28 cellular contexts compared by ENCODE assay signal in the genomic region with DNA sequence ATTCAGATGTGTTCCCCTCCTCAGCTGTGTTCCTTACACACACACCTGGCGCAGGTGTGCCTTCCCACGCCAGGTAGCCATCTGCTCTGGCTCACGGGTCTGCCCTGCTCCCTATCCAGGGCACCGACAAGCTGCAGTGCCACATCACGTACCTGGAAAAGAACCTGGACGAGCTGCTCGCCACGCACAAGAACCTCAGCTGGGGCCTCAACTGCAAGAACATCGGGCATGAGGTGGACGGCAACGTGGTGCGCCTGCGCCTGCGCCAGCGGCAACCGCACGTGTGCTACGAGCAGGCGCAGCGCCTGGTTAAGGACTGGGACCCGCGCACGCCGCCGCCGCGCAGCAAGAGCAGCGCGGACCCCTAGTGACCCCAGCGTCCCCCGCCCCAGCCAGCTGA. TPM values are rescaled to one million over a fixed set of nuclear protein-coding genes. Genes with fewer than 3 reads are reported as not detected.
"Had no signal": no experiment of that assay in that cellular context is flagged by ENCODE, and none has a peak within 500 bp of the region (broad histone marks: within the 10 kb centered on the region; RNA-seq: fewer than 3 reads in every experiment).

No MANE protein-coding gene starts in this region.

- H3K4me1 Mint-ChIP-seq: activated naive CD4-positive, alpha-beta T cell treated with anti-CD3 and anti-CD28 coated beads, Interleukin-2, amount 10 ng/mL, durations not matched to agents 7 days and 5 days; memory B cell had no signal

- DNase-seq: activated CD4-positive, alpha-beta memory T cell treated with anti-CD3 and anti-CD28 coated beads for 36 hours; activated CD4-positive, alpha-beta T cell treated with anti-CD3 and anti-CD28 coated beads for 4 hours; activated CD4-positive, CD25-positive, alpha-beta regulatory T cell; activated effector memory CD4-positive, alpha-beta T cell treated with Interleukin-2 at 50 U/mL for 16 hours; activated naive CD4-positive, alpha-beta T cell treated with anti-CD3 and anti-CD28 coated beads, Interleukin-2, amount 10 ng/mL, durations not matched to agents 7 days and 5 days; activated T-cell treated with anti-CD3 and anti-CD28 coated beads, Interleukin-2, amount 50 U/mL, for 72 hours; amygdala; effector CD4-positive, alpha-beta T cell; heart left ventricle; islet precursor cell; left cardiac atrium; nucleus accumbens; posterior cingulate gyrus; right lobe of liver; stimulated activated CD4-positive, alpha-beta T cell treated with anti-CD3 and anti-CD28 coated beads, Interleukin-2, amount 100 ng/mL, for 24 hours; stomach had no signal

- H3K27ac ChIP-seq: heart left ventricle, right lobe of liver, skin epidermis, stomach, suprapubic skin, tibial nerve had no signal

- H3K27ac Mint-ChIP-seq: activated CD4-positive, alpha-beta memory T cell treated with anti-CD3 and anti-CD28 coated beads for 36 hours; activated naive CD4-positive, alpha-beta T cell treated with anti-CD3 and anti-CD28 coated beads, Interleukin-2, amount 10 ng/mL, durations not matched to agents 7 days and 5 days; activated T-cell treated with anti-CD3 and anti-CD28 coated beads, Interleukin-2, amount 50 U/mL, for 72 hours; dendritic cell treated with granulocyte-macrophage colony-stimulating factor and Interleukin-4, amounts not matched to agents 40 ng/mL and 50 ng/mL, for 4 days; memory B cell; natural killer cell treated with Interleukin-12 subunit alpha and Interleukin-12 subunit beta and Interleukin-15 and Interleukin-18, amount 100 ng/mL, for 72 hours; stimulated activated memory B cell treated with anti-CD40 and anti-IgM and Interleukin-4, amounts not matched to agents 10 μg/mL and 1 μg/mL and 100 μg/mL, for 72 hours had no signal

- H3K9me3 ChIP-seq: heart left ventricle, right lobe of liver, stomach, suprapubic skin had no signal

- H3K4me3 Mint-ChIP-seq: activated CD4-positive, alpha-beta memory T cell treated with anti-CD3 and anti-CD28 coated beads for 36 hours; activated naive CD4-positive, alpha-beta T cell treated with anti-CD3 and anti-CD28 coated beads, Interleukin-2, amount 10 ng/mL, durations not matched to agents 7 days and 5 days; activated T-cell treated with anti-CD3 and anti-CD28 coated beads, Interleukin-2, amount 50 U/mL, for 72 hours; dendritic cell treated with granulocyte-macrophage colony-stimulating factor and Interleukin-4, amounts not matched to agents 40 ng/mL and 50 ng/mL, for 4 days; memory B cell; natural killer cell treated with Interleukin-12 subunit alpha and Interleukin-12 subunit beta and Interleukin-15 and Interleukin-18, amount 100 ng/mL, for 72 hours; stimulated activated memory B cell treated with anti-CD40 and anti-IgM and Interleukin-4, amounts not matched to agents 10 μg/mL and 1 μg/mL and 100 μg/mL, for 72 hours had no signal

- H3K27me3 ChIP-seq: right lobe of liver had no signal

- H3K4me1 ChIP-seq: heart left ventricle, right lobe of liver, stomach, suprapubic skin, tibial nerve had no signal

- H3K36me3 ChIP-seq: heart left ventricle, right lobe of liver, stomach, suprapubic skin, tibial nerve had no signal

- H3K36me3 Mint-ChIP-seq: activated CD4-positive, alpha-beta memory T cell treated with anti-CD3 and anti-CD28 coated beads for 36 hours; activated naive CD4-positive, alpha-beta T cell treated with anti-CD3 and anti-CD28 coated beads, Interleukin-2, amount 10 ng/mL, durations not matched to agents 7 days and 5 days; memory B cell; natural killer cell treated with Interleukin-12 subunit alpha and Interleukin-12 subunit beta and Interleukin-15 and Interleukin-18, amount 100 ng/mL, for 72 hours; stimulated activated memory B cell treated with anti-CD40 and anti-IgM and Interleukin-4, amounts not matched to agents 10 μg/mL and 1 μg/mL and 100 μg/mL, for 72 hours had no signal

- H3K9me3 Mint-ChIP-seq: activated CD4-positive, alpha-beta memory T cell treated with anti-CD3 and anti-CD28 coated beads for 36 hours; activated naive CD4-positive, alpha-beta T cell treated with anti-CD3 and anti-CD28 coated beads, Interleukin-2, amount 10 ng/mL, durations not matched to agents 7 days and 5 days; activated T-cell treated with anti-CD3 and anti-CD28 coated beads, Interleukin-2, amount 50 U/mL, for 72 hours; dendritic cell treated with granulocyte-macrophage colony-stimulating factor and Interleukin-4, amounts not matched to agents 40 ng/mL and 50 ng/mL, for 4 days; memory B cell; natural killer cell treated with Interleukin-12 subunit alpha and Interleukin-12 subunit beta and Interleukin-15 and Interleukin-18, amount 100 ng/mL, for 72 hours; stimulated activated memory B cell treated with anti-CD40 and anti-IgM and Interleukin-4, amounts not matched to agents 10 μg/mL and 1 μg/mL and 100 μg/mL, for 72 hours had no signal

- H3K4me3 ChIP-seq: heart left ventricle, right lobe of liver, skin epidermis, stomach, suprapubic skin, tibial nerve had no signal

RNA-seq across cellular contexts. Expression of gene CASP14, which starts 26.5 kb away (rescaled TPM):
- total RNA-seq: activated CD4-positive, alpha-beta memory T cell treated with anti-CD3 and anti-CD28 coated beads for 36 hours; activated T-cell treated with anti-CD3 and anti-CD28 coated beads, Interleukin-2, amount 50 U/mL, for 72 hours; cardiac septum; epithelial cell of proximal tubule; fibroblast of villous mesenchyme; heart left ventricle; left cardiac atrium; liver; natural killer cell treated with Interleukin-12 subunit alpha and Interleukin-12 subunit beta and Interleukin-15 and Interleukin-18, amount 100 ng/mL, for 72 hours; right lobe of liver; stomach; tibial nerve; urinary bladder had no signal

RNA-seq across cellular contexts. Expression of gene SLC1A6, which starts 43.1 kb away (rescaled TPM):
- total RNA-seq: activated CD4-positive, alpha-beta memory T cell treated with anti-CD3 and anti-CD28 coated beads for 36 hours; activated T-cell treated with anti-CD3 and anti-CD28 coated beads, Interleukin-2, amount 50 U/mL, for 72 hours; cardiac septum; epithelial cell of proximal tubule; fibroblast of villous mesenchyme; heart left ventricle; left cardiac atrium; liver; natural killer cell treated with Interleukin-12 subunit alpha and Interleukin-12 subunit beta and Interleukin-15 and Interleukin-18, amount 100 ng/mL, for 72 hours; right lobe of liver; tibial nerve; urinary bladder had no signal

RNA-seq across cellular contexts. Expression of gene OR1I1, which starts 59.3 kb away (rescaled TPM):
- total RNA-seq: activated CD4-positive, alpha-beta memory T cell treated with anti-CD3 and anti-CD28 coated beads for 36 hours; activated T-cell treated with anti-CD3 and anti-CD28 coated beads, Interleukin-2, amount 50 U/mL, for 72 hours; cardiac septum; epithelial cell of proximal tubule; fibroblast of villous mesenchyme; heart left ventricle; left cardiac atrium; liver; natural killer cell treated with Interleukin-12 subunit alpha and Interleukin-12 subunit beta and Interleukin-15 and Interleukin-18, amount 100 ng/mL, for 72 hours; right lobe of liver; stomach; suprapubic skin; tibial nerve; urinary bladder had no signal
